20 cellular contexts compared by ENCODE assay signal in genomic region chr1:117540532-117540931, GRCh38.
DNase-seq lines count a peak whose midpoint lies in the region; ATAC-seq lines count a peak whose summit lies in the region.
"Had no signal": no experiment of that assay in that cellular context is flagged by ENCODE, and none has a peak within 500 bp of the region (broad histone marks: within the 10 kb centered on the region; RNA-seq: fewer than 3 reads in every experiment).

No MANE protein-coding gene starts in this region.

- no peaks in the 10 kb centered on the region for H3K9me3 Mint-ChIP-seq in activated naive CD4-positive, alpha-beta T cell treated with anti-CD3 and anti-CD28 coated beads for 36 hours
- no peaks in the 10 kb centered on the region for H3K9me3 Mint-ChIP-seq in activated naive CD4-positive, alpha-beta T cell treated with anti-CD3 and anti-CD28 coated beads, Interleukin-2, amount 10 ng/mL, durations not matched to agents 7 days and 5 days
- no peaks in the 10 kb centered on the region for H3K9me3 Mint-ChIP-seq in activated naive CD8-positive, alpha-beta T cell treated with anti-CD3 and anti-CD28 coated beads for 36 hours
- H3K9me3 Mint-ChIP-seq: CD8-positive, alpha-beta T cell had no signal

- peaks cover 19% of the 10 kb centered on the region for H3K4me1 Mint-ChIP-seq in activated naive CD4-positive, alpha-beta T cell treated with anti-CD3 and anti-CD28 coated beads for 36 hours (ENCODE audit: low read depth)
- peaks cover 43% of the 10 kb centered on the region for H3K4me1 Mint-ChIP-seq in activated naive CD4-positive, alpha-beta T cell treated with anti-CD3 and anti-CD28 coated beads, Interleukin-2, amount 10 ng/mL, durations not matched to agents 7 days and 5 days
- peaks cover 16% of the 10 kb centered on the region for H3K4me1 Mint-ChIP-seq in activated naive CD8-positive, alpha-beta T cell treated with anti-CD3 and anti-CD28 coated beads for 36 hours

- intact Hi-C loops in activated naive CD4-positive, alpha-beta T cell treated with anti-CD3 and anti-CD28 coated beads for 36 hours (cut with micrococcal nuclease) = loop anchor here (1.0 kb wide), 3 partner anchors 28 to 218 kb away; no protein-coding TSS in a partner anchor

- CTCF ChIA-PET in activated naive CD4-positive, alpha-beta T cell treated with anti-CD3 and anti-CD28 coated beads for 36 hours (lab: Charles Lee) = interaction anchor here (0.6 to 10.7 kb wide), 17 partner anchors 9 to 355 kb away, joined by 3 to 244 read pairs (median 3); no protein-coding TSS in a partner anchor
- CTCF ChIA-PET in activated naive CD4-positive, alpha-beta T cell treated with anti-CD3 and anti-CD28 coated beads, Interleukin-2, amount 10 ng/mL, durations not matched to agents 7 days and 5 days (lab: Charles Lee) = interaction anchor here (1.8 to 12.4 kb wide), 3 partner anchors 132 to 215 kb away, joined by 9 to 260 read pairs (median 17); no protein-coding TSS in a partner anchor

- no peaks in the 10 kb centered on the region for H3K27me3 Mint-ChIP-seq in activated naive CD4-positive, alpha-beta T cell treated with anti-CD3 and anti-CD28 coated beads for 36 hours (ENCODE audit: low read depth)
- peaks cover 9% of the 10 kb centered on the region for H3K27me3 Mint-ChIP-seq in activated naive CD4-positive, alpha-beta T cell treated with anti-CD3 and anti-CD28 coated beads, Interleukin-2, amount 10 ng/mL, durations not matched to agents 7 days and 5 days
- peaks cover 8% of the 10 kb centered on the region for H3K27me3 Mint-ChIP-seq in activated naive CD8-positive, alpha-beta T cell treated with anti-CD3 and anti-CD28 coated beads for 36 hours

- no peaks in the 10 kb centered on the region for H3K36me3 Mint-ChIP-seq in activated naive CD4-positive, alpha-beta T cell treated with anti-CD3 and anti-CD28 coated beads for 36 hours (ENCODE audit: low read depth)
- H3K36me3 Mint-ChIP-seq in activated naive CD4-positive, alpha-beta T cell treated with anti-CD3 and anti-CD28 coated beads, Interleukin-2, amount 10 ng/mL, durations not matched to agents 7 days and 5 days = no peaks in the 10 kb centered on the region
- no peaks in the 10 kb centered on the region for H3K36me3 Mint-ChIP-seq in activated naive CD8-positive, alpha-beta T cell treated with anti-CD3 and anti-CD28 coated beads for 36 hours
- H3K36me3 Mint-ChIP-seq: CD8-positive, alpha-beta T cell had no signal

- ATAC-seq in stimulated activated naive CD8-positive, alpha-beta T cell treated with anti-CD3 and anti-CD28 coated beads, Interleukin-15, Interleukin-2, amounts not matched to agents 100 U/mL and 50 U/mL, for 24 hours = peak; percentile 76
- no peak for ATAC-seq in HG02798 (IDR thresholded peaks at IDR 0.05; ENCODE audit: poor library complexity, unreplicated experiment)
- ATAC-seq: CD8-positive, alpha-beta T cell; HepG2; K562 had no signal

- DNase-seq in activated CD4-positive, alpha-beta T cell treated with anti-CD3 and anti-CD28 coated beads for 48 hours = peak; percentile 23
- no peak for DNase-seq in activated CD4-positive, alpha-beta T cell treated with anti-CD3 and anti-CD28 coated beads, Interleukin-2, amount 50 U/mL, for 4 hours
- DNase-seq in activated naive CD4-positive, alpha-beta T cell treated with anti-CD3 and anti-CD28 coated beads for 36 hours = peak; percentile 61
- no peak for DNase-seq in activated naive CD4-positive, alpha-beta T cell treated with anti-CD3 and anti-CD28 coated beads, Interleukin-2, amount 10 ng/mL, durations not matched to agents 7 days and 5 days
- peak; percentile 18 for DNase-seq in activated naive CD8-positive, alpha-beta T cell treated with anti-CD3 and anti-CD28 coated beads for 36 hours
- DNase-seq in stimulated activated naive CD8-positive, alpha-beta T cell treated with anti-CD3 and anti-CD28 coated beads, Interleukin-15, Interleukin-2, amounts not matched to agents 100 U/mL and 50 U/mL, for 24 hours = no peak
- DNase-seq: 8988T; CD8-positive, alpha-beta T cell; GOT3; HCEC 1CT; MG63; NCI-H1048; NCI-H1417 treated with DMSO at 0.1 percent for 48 hours; NCI-H187; NCI-H446 treated with DMSO at 0.1 percent for 48 hours; NCI-H526 treated with DMSO at 0.1 percent for 48 hours; OCI-M1 had no signal

- no peak overlapping the region for H3K4me3 Mint-ChIP-seq in activated naive CD4-positive, alpha-beta T cell treated with anti-CD3 and anti-CD28 coated beads for 36 hours
- no peak overlapping the region for H3K4me3 Mint-ChIP-seq in activated naive CD4-positive, alpha-beta T cell treated with anti-CD3 and anti-CD28 coated beads, Interleukin-2, amount 10 ng/mL, durations not matched to agents 7 days and 5 days
- H3K4me3 Mint-ChIP-seq in activated naive CD8-positive, alpha-beta T cell treated with anti-CD3 and anti-CD28 coated beads for 36 hours = no peak overlapping the region
- H3K4me3 Mint-ChIP-seq: CD8-positive, alpha-beta T cell had no signal

- no peak overlapping the region for H3K27ac Mint-ChIP-seq in activated naive CD4-positive, alpha-beta T cell treated with anti-CD3 and anti-CD28 coated beads for 36 hours
- no peak overlapping the region for H3K27ac Mint-ChIP-seq in activated naive CD4-positive, alpha-beta T cell treated with anti-CD3 and anti-CD28 coated beads, Interleukin-2, amount 10 ng/mL, durations not matched to agents 7 days and 5 days
- no peak overlapping the region for H3K27ac Mint-ChIP-seq in activated naive CD8-positive, alpha-beta T cell treated with anti-CD3 and anti-CD28 coated beads for 36 hours
- H3K27ac Mint-ChIP-seq: CD8-positive, alpha-beta T cell had no signal

Comparison
In these comparisons a context has a peak if more than half of its experiments do, and no peak if none do; other contexts are left out.
1. DNase-seq: peak in activated CD4-positive, alpha-beta T cell treated with anti-CD3 and anti-CD28 coated beads for 48 hours (single experiment), activated naive CD4-positive, alpha-beta T cell treated with anti-CD3 and anti-CD28 coated beads for 36 hours (single experiment) and activated naive CD8-positive, alpha-beta T cell treated with anti-CD3 and anti-CD28 coated beads for 36 hours (single experiment); none in activated CD4-positive, alpha-beta T cell treated with anti-CD3 and anti-CD28 coated beads, Interleukin-2, amount 50 U/mL, for 4 hours (0 of 2), activated naive CD4-positive, alpha-beta T cell treated with anti-CD3 and anti-CD28 coated beads, Interleukin-2, amount 10 ng/mL, durations not matched to agents 7 days and 5 days (single experiment) and stimulated activated naive CD8-positive, alpha-beta T cell treated with anti-CD3 and anti-CD28 coated beads, Interleukin-15, Interleukin-2, amounts not matched to agents 100 U/mL and 50 U/mL, for 24 hours (single experiment).